9 cellular contexts compared by ENCODE assay signal in the genomic region with DNA sequence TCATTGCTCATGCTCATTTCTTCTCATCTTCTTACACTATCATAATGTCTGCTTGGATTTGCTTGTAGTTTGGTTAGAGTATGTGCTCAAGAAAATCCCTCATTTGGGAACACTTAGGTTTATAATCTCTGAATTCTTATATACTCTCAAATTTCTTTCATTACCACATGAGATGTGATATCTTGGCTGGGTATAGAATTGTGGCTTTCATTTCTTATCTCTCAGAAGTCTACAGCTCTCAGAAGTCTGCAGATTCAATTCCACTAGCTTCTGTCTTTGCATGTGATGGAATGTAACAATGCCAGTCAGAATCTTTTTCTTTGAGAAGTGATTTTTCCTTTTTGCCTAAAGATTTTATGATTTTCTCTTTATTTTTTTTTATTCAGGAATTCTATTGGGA. TPM values are rescaled to one million over a fixed set of nuclear protein-coding genes. Genes with fewer than 3 reads are reported as not detected.
"Had no signal": no experiment of that assay in that cellular context is flagged by ENCODE, and none has a peak within 500 bp of the region (broad histone marks: within the 10 kb centered on the region; RNA-seq: fewer than 3 reads in every experiment).

No MANE protein-coding gene starts in this region.

- DNase-seq: IMR-90, KBM-7, KG1 had no signal

- H3K9ac ChIP-seq: KMS-11 had no signal

- FAIRE-seq: HTR-8/SVneo had no signal

- H3K4me2 ChIP-seq: KMS-11 had no signal

- H3K27ac ChIP-seq: HL-60, KMS-11 had no signal

RNA-seq across cellular contexts. Expression of a gene that starts 50.9 kb away (rescaled TPM):
- total RNA-seq: HT-29, HT1080, IMR-90 had no signal
- polyA plus RNA-seq: IgD-negative memory B cell, IMR-90 had no signal
